Comparison of ENCODE assay signal across 18 cellular contexts in genomic region chr11:1326435-1327063, GRCh38. TPM values are rescaled to one million over a fixed set of nuclear protein-coding genes. Genes with fewer than 3 reads are reported as not detected.
DNase-seq lines count a peak whose midpoint lies in the region; ATAC-seq and TF ChIP-seq lines count a peak whose summit lies in the region.
"Had no signal": no experiment of that assay in that cellular context is flagged by ENCODE, and none has a peak within 500 bp of the region (broad histone marks: within the 10 kb centered on the region; RNA-seq: fewer than 3 reads in every experiment).

No MANE protein-coding gene starts in this region.

- DNase-seq in stimulated activated naive CD8-positive, alpha-beta T cell treated with anti-CD3 and anti-CD28 coated beads, Interleukin-15, Interleukin-2, amounts not matched to agents 100 U/mL and 50 U/mL, for 24 hours: no peak
- peak; percentile 64 to 66 for DNase-seq in SJSA1 (ENCODE audit: low read depth in 1 of 2, low spot score in 2 of 2)
- peak; percentile 78 for DNase-seq in fibroblast of peridontal ligament (ENCODE audit: extremely low read depth)
- DNase-seq in activated naive CD8-positive, alpha-beta T cell treated with anti-CD3 and anti-CD28 coated beads for 36 hours: no peak
- DNase-seq in activated naive CD8-positive, alpha-beta T cell treated with anti-CD3 and anti-CD28 coated beads, Interleukin-2, amount 50 U/mL, for 24 hours: no peak
- DNase-seq in left ventricle myocardium inferior: no peak
- DNase-seq: activated gamma-delta T cell treated with Interleukin-2 at 50 U/mL for 16 hours, COR-L47, cortex of kidney, GDM1, mesendoderm, NCI-H226 had no signal

- no peak for TF ChIP-seq CTCF in left ventricle myocardium inferior (IDR thresholded peaks at IDR 0.05; ENCODE audit: borderline replicate concordance)

- peak overlapping the region; percentile 51 for H3K27ac ChIP-seq in SJSA1
- no peak overlapping the region for H3K27ac ChIP-seq in left ventricle myocardium inferior (replicated peaks)
- H3K27ac ChIP-seq: epithelial cell of prostate, SK-N-MC, vagina had no signal

- peaks cover 8% of the 10 kb centered on the region for H3K27me3 Mint-ChIP-seq in stimulated activated naive CD8-positive, alpha-beta T cell treated with anti-CD3 and anti-CD28 coated beads, Interleukin-15, Interleukin-2, amounts not matched to agents 100 ng/mL and 50 ng/mL, for 24 hours
- peaks cover 13% of the 10 kb centered on the region for H3K27me3 Mint-ChIP-seq in activated naive CD8-positive, alpha-beta T cell treated with anti-CD3 and anti-CD28 coated beads for 36 hours
- H3K27me3 Mint-ChIP-seq in activated naive CD8-positive, alpha-beta T cell treated with anti-CD3 and anti-CD28 coated beads, Interleukin-2, amount 50 U/mL, for 24 hours: peaks cover 10% of the 10 kb centered on the region

- peaks cover 19% of the 10 kb centered on the region for H3K9me3 Mint-ChIP-seq in stimulated activated naive CD8-positive, alpha-beta T cell treated with anti-CD3 and anti-CD28 coated beads, Interleukin-15, Interleukin-2, amounts not matched to agents 100 ng/mL and 50 ng/mL, for 24 hours
- H3K9me3 Mint-ChIP-seq in activated naive CD8-positive, alpha-beta T cell treated with anti-CD3 and anti-CD28 coated beads for 36 hours: peaks cover 10% of the 10 kb centered on the region
- H3K9me3 Mint-ChIP-seq in activated naive CD8-positive, alpha-beta T cell treated with anti-CD3 and anti-CD28 coated beads, Interleukin-2, amount 50 U/mL, for 24 hours: peaks cover 27% of the 10 kb centered on the region

- H3K36me3 ChIP-seq in SJSA1: no peaks in the 10 kb centered on the region
- H3K36me3 ChIP-seq in left ventricle myocardium inferior: no peaks in the 10 kb centered on the region
- H3K36me3 ChIP-seq: vagina had no signal

- H3K4me3 ChIP-seq in SJSA1 (no peak overlapping the region), left ventricle myocardium inferior (no peak overlapping the region)
- H3K4me3 ChIP-seq: GM23338, SK-N-MC, vagina had no signal

- peaks cover 8% of the 10 kb centered on the region for H3K36me3 Mint-ChIP-seq in stimulated activated naive CD8-positive, alpha-beta T cell treated with anti-CD3 and anti-CD28 coated beads, Interleukin-15, Interleukin-2, amounts not matched to agents 100 ng/mL and 50 ng/mL, for 24 hours (ENCODE audit: low read depth)
- peaks cover 2% of the 10 kb centered on the region for H3K36me3 Mint-ChIP-seq in activated naive CD8-positive, alpha-beta T cell treated with anti-CD3 and anti-CD28 coated beads for 36 hours
- H3K36me3 Mint-ChIP-seq in activated naive CD8-positive, alpha-beta T cell treated with anti-CD3 and anti-CD28 coated beads, Interleukin-2, amount 50 U/mL, for 24 hours (ENCODE audit: low read depth): peaks cover 11% of the 10 kb centered on the region

- H3K4me1 Mint-ChIP-seq in stimulated activated naive CD8-positive, alpha-beta T cell treated with anti-CD3 and anti-CD28 coated beads, Interleukin-15, Interleukin-2, amounts not matched to agents 100 ng/mL and 50 ng/mL, for 24 hours (ENCODE audit: low read depth): peaks cover 48% of the 10 kb centered on the region
- H3K4me1 Mint-ChIP-seq in activated naive CD8-positive, alpha-beta T cell treated with anti-CD3 and anti-CD28 coated beads for 36 hours: peaks cover 10% of the 10 kb centered on the region
- peaks cover 44% of the 10 kb centered on the region for H3K4me1 Mint-ChIP-seq in activated naive CD8-positive, alpha-beta T cell treated with anti-CD3 and anti-CD28 coated beads, Interleukin-2, amount 50 U/mL, for 24 hours
- H3K4me1 Mint-ChIP-seq: GM23338 had no signal

- peak overlapping the region; percentile 71 for H3K27ac Mint-ChIP-seq in stimulated activated naive CD8-positive, alpha-beta T cell treated with anti-CD3 and anti-CD28 coated beads, Interleukin-15, Interleukin-2, amounts not matched to agents 100 ng/mL and 50 ng/mL, for 24 hours
- H3K27ac Mint-ChIP-seq in activated naive CD8-positive, alpha-beta T cell treated with anti-CD3 and anti-CD28 coated beads for 36 hours: no peak overlapping the region
- H3K27ac Mint-ChIP-seq in activated naive CD8-positive, alpha-beta T cell treated with anti-CD3 and anti-CD28 coated beads, Interleukin-2, amount 50 U/mL, for 24 hours: no peak overlapping the region
- H3K27ac Mint-ChIP-seq: GM23338 had no signal

- no peaks in the 10 kb centered on the region for H3K9me3 ChIP-seq in SJSA1 (replicated peaks)
- H3K9me3 ChIP-seq in left ventricle myocardium inferior (replicated peaks): peaks cover 27% of the 10 kb centered on the region
- H3K9me3 ChIP-seq: vagina had no signal

- H3K27me3 ChIP-seq in SJSA1 (replicated peaks) (no peaks in the 10 kb centered on the region), left ventricle myocardium inferior (ENCODE audit: low read depth) (peaks cover 45% of the 10 kb centered on the region)
- H3K27me3 ChIP-seq: vagina had no signal

- H3K4me3 Mint-ChIP-seq in stimulated activated naive CD8-positive, alpha-beta T cell treated with anti-CD3 and anti-CD28 coated beads, Interleukin-15, Interleukin-2, amounts not matched to agents 100 ng/mL and 50 ng/mL, for 24 hours: no peak overlapping the region
- no peak overlapping the region for H3K4me3 Mint-ChIP-seq in activated naive CD8-positive, alpha-beta T cell treated with anti-CD3 and anti-CD28 coated beads for 36 hours
- H3K4me3 Mint-ChIP-seq in activated naive CD8-positive, alpha-beta T cell treated with anti-CD3 and anti-CD28 coated beads, Interleukin-2, amount 50 U/mL, for 24 hours: no peak overlapping the region
- H3K4me3 Mint-ChIP-seq: GM23338 had no signal

- intact Hi-C loops in left ventricle myocardium inferior (cut with micrococcal nuclease): no loop called here

- ATAC-seq in stimulated activated naive CD8-positive, alpha-beta T cell treated with anti-CD3 and anti-CD28 coated beads, Interleukin-15, Interleukin-2, amounts not matched to agents 100 U/mL and 50 U/mL, for 24 hours: no peak
- ATAC-seq in GM19035 (IDR thresholded peaks at IDR 0.05; ENCODE audit: unreplicated experiment): no peak
- no peak for ATAC-seq in activated naive CD8-positive, alpha-beta T cell treated with anti-CD3 and anti-CD28 coated beads, Interleukin-2, amount 50 U/mL, for 24 hours
- ATAC-seq: GM23338 had no signal

- H3K4me1 ChIP-seq in SJSA1 (replicated peaks) (peaks cover 23% of the 10 kb centered on the region), left ventricle myocardium inferior (no peaks in the 10 kb centered on the region)
- H3K4me1 ChIP-seq: vagina had no signal

RNA-seq across cellular contexts. Expression of gene TOLLIP, which starts 17.1 kb away (rescaled TPM):
- total RNA-seq in SJSA1 (2014; rRNA removed; shearing (Covaris generic)): 18.8 and 19.3 TPM in 2 replicates
- total RNA-seq in activated naive CD8-positive, alpha-beta T cell treated with anti-CD3 and anti-CD28 coated beads for 36 hours: 10 to 100 TPM; 32.8 to 36.0 TPM
- total RNA-seq in left ventricle myocardium inferior: 51.9 TPM

Comparison
In these comparisons a context has a peak if more than half of its experiments do, and no peak if none do; other contexts are left out.
1. DNase-seq: peak in SJSA1 (2 of 2) and fibroblast of peridontal ligament (single experiment); none in stimulated activated naive CD8-positive, alpha-beta T cell treated with anti-CD3 and anti-CD28 coated beads, Interleukin-15, Interleukin-2, amounts not matched to agents 100 U/mL and 50 U/mL, for 24 hours (single experiment), activated naive CD8-positive, alpha-beta T cell treated with anti-CD3 and anti-CD28 coated beads for 36 hours (single experiment), activated naive CD8-positive, alpha-beta T cell treated with anti-CD3 and anti-CD28 coated beads, Interleukin-2, amount 50 U/mL, for 24 hours (single experiment) and left ventricle myocardium inferior (single experiment).